ENCODE assay signal across 36 cellular contexts in the genomic region with DNA sequence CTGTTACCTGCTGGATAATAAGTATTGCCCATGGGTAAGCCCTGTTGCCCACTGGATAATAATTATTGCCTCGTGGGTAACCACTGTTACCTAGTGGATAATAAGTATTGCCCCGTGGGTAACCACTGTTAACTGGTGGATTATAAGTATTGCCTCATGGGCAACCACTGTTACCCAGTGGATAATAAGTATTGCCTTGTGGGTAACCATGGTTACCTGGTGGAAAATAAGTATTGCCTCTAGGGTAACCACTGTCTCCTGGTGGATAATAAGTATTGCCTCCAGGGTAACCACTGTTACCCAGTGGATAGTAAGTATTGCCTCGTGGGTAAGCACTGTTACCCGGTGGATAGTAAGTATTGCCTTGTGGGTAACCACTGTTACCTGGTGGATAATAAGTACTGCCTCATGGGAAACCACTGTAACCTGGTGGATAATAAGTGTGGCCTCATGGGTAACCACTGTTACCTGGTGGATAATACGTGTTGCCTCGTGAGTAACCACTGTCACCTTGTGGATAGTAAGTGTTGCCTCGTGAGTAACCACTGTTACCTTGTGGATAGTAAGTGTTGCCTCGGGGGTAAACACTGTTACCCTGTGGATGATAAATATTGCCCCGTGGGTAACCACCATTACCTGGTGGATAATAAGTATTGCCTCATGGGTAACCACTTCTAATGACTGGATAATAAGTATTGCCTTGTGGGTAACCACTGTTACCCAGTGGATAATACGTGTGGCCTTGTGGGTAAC. TPM values are rescaled to one million over a fixed set of nuclear protein-coding genes. Genes with fewer than 3 reads are reported as not detected.
"Had no signal": no experiment of that assay in that cellular context is flagged by ENCODE, and none has a peak within 500 bp of the region (broad histone marks: within the 10 kb centered on the region; RNA-seq: fewer than 3 reads in every experiment).

No MANE protein-coding gene starts in this region.

- H3K36me3 ChIP-seq: adrenal gland, breast epithelium, Peyer's patch, SJSA1 had no signal

- H3K36me3 Mint-ChIP-seq: activated naive CD4-positive, alpha-beta T cell treated with anti-CD3 and anti-CD28 coated beads, Interleukin-2, amount 50 U/mL, for 72 hours had no signal

- H3K27ac ChIP-seq: adrenal gland, body of pancreas, breast epithelium, Peyer's patch, SJSA1 had no signal

- ATAC-seq: activated CD4-positive, alpha-beta T cell treated with anti-CD3 and anti-CD28 coated beads for 36 hours; activated CD4-positive, CD25-positive, alpha-beta regulatory T cell treated with anti-CD3 and anti-CD28 coated beads, Interleukin-2, amount 50 U/mL, for 24 hours; activated CD8-positive, alpha-beta T cell treated with anti-CD3 and anti-CD28 coated beads, Interleukin-2, amount 10 ng/mL, durations not matched to agents 7 days and 5 days; activated naive CD4-positive, alpha-beta T cell treated with anti-CD3 and anti-CD28 coated beads, Interleukin-2, amount 50 U/mL, for 72 hours; body of pancreas; PC-3; WTC11 had no signal

- H3K4me1 Mint-ChIP-seq: activated CD4-positive, alpha-beta T cell treated with anti-CD3 and anti-CD28 coated beads for 36 hours; activated CD4-positive, alpha-beta T cell treated with anti-CD3 and anti-CD28 coated beads, Interleukin-2, amount 10 ng/mL, durations not matched to agents 7 days and 5 days; WTC11 had no signal

- H3K4me3 ChIP-seq: adrenal gland, body of pancreas, breast epithelium, Peyer's patch, SJSA1 had no signal

- DNase-seq: activated CD4-positive, alpha-beta T cell treated with anti-CD3 and anti-CD28 coated beads for 36 hours; activated CD4-positive, alpha-beta T cell treated with anti-CD3 and anti-CD28 coated beads, Interleukin-2, amount 10 ng/mL, durations not matched to agents 7 days and 5 days; activated CD4-positive, alpha-beta T cell treated with anti-CD3 and anti-CD28 coated beads, Interleukin-2, amount 50 U/mL, for 48 hours; activated CD8-positive, alpha-beta T cell treated with anti-CD3 and anti-CD28 coated beads, Interleukin-2, amount 10 ng/mL, durations not matched to agents 7 days and 5 days; activated gamma-delta T cell treated with Interleukin-2 at 50 U/mL for 16 hours; activated naive CD4-positive, alpha-beta T cell treated with anti-CD3 and anti-CD28 coated beads for 36 hours; activated T-cell treated with anti-CD3 and anti-CD28 coated beads, Interleukin-2, amount 50 U/mL, for 24 hours; adrenal gland; body of pancreas; NCI-H1048; NCI-H1105 treated with DMSO at 0.1 percent for 48 hours; NCI-H1436; NCI-H1694; NCI-H1930; NCI-H2171; NCI-H510A; NCI-H526; NCI-H748 treated with DMSO at 0.1 percent for 48 hours; NK-92 treated with Interleukin-12 subunit alpha and Interleukin-12 subunit beta, amount 100 ng/mL, for 24 hours; PC-3; Peyer's patch; RPMI8226; SHP77 treated with DMSO at 0.1 percent for 48 hours; SK-N-SH had no signal

- H3K27me3 Mint-ChIP-seq: activated CD4-positive, alpha-beta T cell treated with anti-CD3 and anti-CD28 coated beads for 36 hours; activated CD4-positive, alpha-beta T cell treated with anti-CD3 and anti-CD28 coated beads, Interleukin-2, amount 10 ng/mL, durations not matched to agents 7 days and 5 days; activated T-cell treated with anti-CD3 and anti-CD28 coated beads, Interleukin-2, amount 50 U/mL, for 24 hours had no signal

- H3K4me2 ChIP-seq: SK-N-SH had no signal

- H3K9ac ChIP-seq: SK-N-SH had no signal

- H3K4me3 Mint-ChIP-seq: activated CD4-positive, alpha-beta T cell treated with anti-CD3 and anti-CD28 coated beads for 36 hours; activated CD4-positive, alpha-beta T cell treated with anti-CD3 and anti-CD28 coated beads, Interleukin-2, amount 10 ng/mL, durations not matched to agents 7 days and 5 days; activated CD8-positive, alpha-beta T cell treated with anti-CD3 and anti-CD28 coated beads, Interleukin-2, amount 10 ng/mL, durations not matched to agents 7 days and 5 days; activated naive CD4-positive, alpha-beta T cell treated with anti-CD3 and anti-CD28 coated beads for 36 hours; activated T-cell treated with anti-CD3 and anti-CD28 coated beads, Interleukin-2, amount 50 U/mL, for 24 hours; T-helper 1 cell treated with Interleukin-12 subunit alpha and Interleukin-12 subunit beta and Interleukin-4 antibody, amounts not matched to agents 30 μg/mL and 1 μg/mL, for 36 hours; T-helper 2 cell treated with Interferon-gamma antibody and Interleukin-4, amounts not matched to agents 5 μg/mL and 100 μg/mL, for 36 hours; WTC11 had no signal

- H3K9me3 ChIP-seq: adrenal gland, body of pancreas, breast epithelium, Peyer's patch, SJSA1, SK-N-SH had no signal

- H3K9me3 Mint-ChIP-seq: activated naive CD4-positive, alpha-beta T cell treated with anti-CD3 and anti-CD28 coated beads for 36 hours; activated naive CD4-positive, alpha-beta T cell treated with anti-CD3 and anti-CD28 coated beads, Interleukin-2, amount 50 U/mL, for 72 hours; activated T-cell treated with anti-CD3 and anti-CD28 coated beads, Interleukin-2, amount 50 U/mL, for 24 hours had no signal

- FAIRE-seq: astrocyte, TTC549 had no signal

- H3K4me1 ChIP-seq: adrenal gland, body of pancreas, breast epithelium, Peyer's patch, SJSA1 had no signal

- H3K27ac Mint-ChIP-seq: activated CD4-positive, alpha-beta T cell treated with anti-CD3 and anti-CD28 coated beads for 36 hours; activated CD4-positive, alpha-beta T cell treated with anti-CD3 and anti-CD28 coated beads, Interleukin-2, amount 10 ng/mL, durations not matched to agents 7 days and 5 days; activated CD8-positive, alpha-beta T cell treated with anti-CD3 and anti-CD28 coated beads, Interleukin-2, amount 10 ng/mL, durations not matched to agents 7 days and 5 days; activated naive CD4-positive, alpha-beta T cell treated with anti-CD3 and anti-CD28 coated beads for 36 hours; activated naive CD4-positive, alpha-beta T cell treated with anti-CD3 and anti-CD28 coated beads, Interleukin-2, amount 50 U/mL, for 72 hours; activated T-cell treated with anti-CD3 and anti-CD28 coated beads, Interleukin-2, amount 50 U/mL, for 24 hours; activated T-helper 2 cell treated with anti-CD3 and anti-CD28 coated beads, Interferon-gamma antibody, Interleukin-2, Interleukin-4, amounts not matched to agents 10 μg/mL and 5 μg/mL and 100 μg/mL, durations not matched to agents 14 hours and 24 hours and 36 hours; T-helper 1 cell treated with Interleukin-12 subunit alpha and Interleukin-12 subunit beta and Interleukin-4 antibody, amounts not matched to agents 30 μg/mL and 1 μg/mL, for 36 hours; T-helper 2 cell treated with Interferon-gamma antibody and Interleukin-4, amounts not matched to agents 5 μg/mL and 100 μg/mL, for 36 hours; WTC11 had no signal

- H3K27me3 ChIP-seq: adrenal gland, body of pancreas, breast epithelium, Peyer's patch, SJSA1 had no signal

RNA-seq across cellular contexts. Expression of a gene that starts 29.0 kb away (rescaled TPM):
- total RNA-seq: activated CD4-positive, alpha-beta T cell treated with anti-CD3 and anti-CD28 coated beads for 36 hours; activated CD4-positive, alpha-beta T cell treated with anti-CD3 and anti-CD28 coated beads, Interleukin-2, amount 10 ng/mL, durations not matched to agents 7 days and 5 days; activated CD8-positive, alpha-beta T cell treated with anti-CD3 and anti-CD28 coated beads, Interleukin-2, amount 10 ng/mL, durations not matched to agents 7 days and 5 days; activated naive CD4-positive, alpha-beta T cell treated with anti-CD3 and anti-CD28 coated beads for 36 hours; activated naive CD4-positive, alpha-beta T cell treated with anti-CD3 and anti-CD28 coated beads, Interleukin-2, amount 50 U/mL, for 72 hours; activated T-helper 2 cell treated with anti-CD3 and anti-CD28 coated beads, Interferon-gamma antibody, Interleukin-2, Interleukin-4, amounts not matched to agents 10 μg/mL and 5 μg/mL and 100 μg/mL, durations not matched to agents 14 hours and 24 hours and 36 hours; adrenal gland; astrocyte; body of pancreas; cardiac septum; MCF 10A; PC-3; SJSA1 had no signal
- polyA plus RNA-seq: adrenal gland, SK-N-SH had no signal

RNA-seq across cellular contexts. Expression of a gene that starts 53.7 kb away (rescaled TPM):
- total RNA-seq: activated CD4-positive, alpha-beta T cell treated with anti-CD3 and anti-CD28 coated beads for 36 hours; activated CD4-positive, alpha-beta T cell treated with anti-CD3 and anti-CD28 coated beads, Interleukin-2, amount 10 ng/mL, durations not matched to agents 7 days and 5 days; activated CD8-positive, alpha-beta T cell treated with anti-CD3 and anti-CD28 coated beads, Interleukin-2, amount 10 ng/mL, durations not matched to agents 7 days and 5 days; activated naive CD4-positive, alpha-beta T cell treated with anti-CD3 and anti-CD28 coated beads for 36 hours; activated naive CD4-positive, alpha-beta T cell treated with anti-CD3 and anti-CD28 coated beads, Interleukin-2, amount 50 U/mL, for 72 hours; activated T-helper 2 cell treated with anti-CD3 and anti-CD28 coated beads, Interferon-gamma antibody, Interleukin-2, Interleukin-4, amounts not matched to agents 10 μg/mL and 5 μg/mL and 100 μg/mL, durations not matched to agents 14 hours and 24 hours and 36 hours; body of pancreas; MCF 10A; PC-3; WTC11 had no signal
- polyA plus RNA-seq: adrenal gland, SK-N-SH had no signal
